ENCODE assay signal across 13 cellular contexts in genomic region chr2:106176446-106177110, GRCh38. TPM values are rescaled to one million over a fixed set of nuclear protein-coding genes. Genes with fewer than 3 reads are reported as not detected.
DNase-seq lines count a peak whose midpoint lies in the region; ATAC-seq and TF ChIP-seq lines count a peak whose summit lies in the region.
"Had no signal": no experiment of that assay in that cellular context is flagged by ENCODE, and none has a peak within 500 bp of the region (broad histone marks: within the 10 kb centered on the region; RNA-seq: fewer than 3 reads in every experiment).

No MANE protein-coding gene starts in this region.

- no peak for DNase-seq in activated naive CD4-positive, alpha-beta T cell treated with anti-CD3 and anti-CD28 coated beads, Interleukin-2, amount 10 ng/mL, durations not matched to agents 7 days and 5 days
- no peak for DNase-seq in activated naive CD4-positive, alpha-beta T cell treated with Interleukin-2 at 50 U/mL for 16 hours
- peak; percentile 66 for DNase-seq in islet precursor cell
- no peak for DNase-seq in upper lobe of left lung
- DNase-seq in T-helper 17 cell, result no peak
- no peak for DNase-seq in GM19238 (ENCODE audit: insufficient read length, low spot score)
- DNase-seq: HFFc6, NCI-H1436, NCI-H2029 treated with DMSO at 0.1 percent for 48 hours, NCI-H524 had no signal

- ATAC-seq in upper lobe of left lung (ENCODE audit: low FRiP score in 2 of 2) (no peak), T-helper 17 cell (no peak), HG03175 (IDR thresholded peaks at IDR 0.05; ENCODE audit: unreplicated experiment) (no peak)

- H3K27me3 Mint-ChIP-seq in activated naive CD4-positive, alpha-beta T cell treated with anti-CD3 and anti-CD28 coated beads, Interleukin-2, amount 10 ng/mL, durations not matched to agents 7 days and 5 days, result no peaks in the 10 kb centered on the region
- H3K27me3 Mint-ChIP-seq in T-helper 17 cell, result no peaks in the 10 kb centered on the region

- H3K9ac ChIP-seq in OCI-LY1 (ENCODE audit: low read length), result no peak overlapping the region; the same call in 1 of the 2 replicates

- no peaks in the 10 kb centered on the region for H3F3A ChIP-seq in OCI-LY1 (ENCODE audit: insufficient read depth, low read length)

- H3K4me3 ChIP-seq in OCI-LY1 (ENCODE audit: low read depth, low read length, poor library complexity, severe bottlenecking) (no peak overlapping the region), upper lobe of left lung (no peak overlapping the region)

- no peaks in the 10 kb centered on the region for H4K20me1 ChIP-seq in OCI-LY1 (ENCODE audit: insufficient read depth, low read length)

- no peak for TF ChIP-seq EP300 in upper lobe of left lung (IDR thresholded peaks at IDR 0.05)

- H3K4me2 ChIP-seq in OCI-LY1 (ENCODE audit: low read length), result 0 out of 2 replicates have a peak overlapping the region, but pooled peaks have one; percentile 14

- no peaks in the 10 kb centered on the region for H3K27me3 ChIP-seq in OCI-LY1 (ENCODE audit: insufficient read depth, low read length)
- no peaks in the 10 kb centered on the region for H3K27me3 ChIP-seq in upper lobe of left lung

- WGBS in upper lobe of left lung, 2 donors, result 85 to 87% methylated on average over 7 to 10 of the region's 10 CpGs

- no peaks in the 10 kb centered on the region for H3K9me3 Mint-ChIP-seq in activated naive CD4-positive, alpha-beta T cell treated with anti-CD3 and anti-CD28 coated beads, Interleukin-2, amount 10 ng/mL, durations not matched to agents 7 days and 5 days
- H3K9me3 Mint-ChIP-seq: CD14-positive monocyte, HFFc6 had no signal

- CTCF ChIA-PET in activated naive CD4-positive, alpha-beta T cell treated with anti-CD3 and anti-CD28 coated beads, Interleukin-2, amount 10 ng/mL, durations not matched to agents 7 days and 5 days (lab: Charles Lee), result no interaction called here

- TF ChIP-seq CTCF in OCI-LY1 (IDR thresholded peaks at IDR 0.05; ENCODE audit: low read length) (no peak), upper lobe of left lung (IDR thresholded peaks at IDR 0.05) (no peak)

- H3K36me3 ChIP-seq in OCI-LY1 (ENCODE audit: insufficient read depth, low read length) (no peaks in the 10 kb centered on the region), upper lobe of left lung (no peaks in the 10 kb centered on the region)

- peak overlapping the region; percentile 30 for H3K27ac Mint-ChIP-seq in activated naive CD4-positive, alpha-beta T cell treated with anti-CD3 and anti-CD28 coated beads, Interleukin-2, amount 10 ng/mL, durations not matched to agents 7 days and 5 days
- H3K27ac Mint-ChIP-seq in T-helper 17 cell, result no peak overlapping the region
- H3K27ac Mint-ChIP-seq: HFFc6 had no signal

- no peak for TF ChIP-seq POLR2A in upper lobe of left lung (IDR thresholded peaks at IDR 0.05)

- no peaks in the 10 kb centered on the region for H3K9me2 ChIP-seq in OCI-LY1 (ENCODE audit: low read depth, low read length)

- no peak overlapping the region for H3K4me3 Mint-ChIP-seq in activated naive CD4-positive, alpha-beta T cell treated with anti-CD3 and anti-CD28 coated beads, Interleukin-2, amount 10 ng/mL, durations not matched to agents 7 days and 5 days
- no peak overlapping the region for H3K4me3 Mint-ChIP-seq in T-helper 17 cell
- H3K4me3 Mint-ChIP-seq: CD14-positive monocyte, HFFc6 had no signal

- H3K4me1 Mint-ChIP-seq in activated naive CD4-positive, alpha-beta T cell treated with anti-CD3 and anti-CD28 coated beads, Interleukin-2, amount 10 ng/mL, durations not matched to agents 7 days and 5 days, result peaks cover 24% of the 10 kb centered on the region
- H3K4me1 Mint-ChIP-seq in T-helper 17 cell, result peaks cover 33% of the 10 kb centered on the region

- no peaks in the 10 kb centered on the region for H3K9me3 ChIP-seq in OCI-LY1 (ENCODE audit: low read length)
- no peaks in the 10 kb centered on the region for H3K9me3 ChIP-seq in upper lobe of left lung
- H3K9me3 ChIP-seq in T-helper 17 cell (ENCODE audit: control insufficient read depth, low read length, poor library complexity, severe bottlenecking), result no peaks in the 10 kb centered on the region

- H3K36me3 Mint-ChIP-seq in activated naive CD4-positive, alpha-beta T cell treated with anti-CD3 and anti-CD28 coated beads, Interleukin-2, amount 10 ng/mL, durations not matched to agents 7 days and 5 days, result peaks cover 13% of the 10 kb centered on the region
- peaks cover 3% of the 10 kb centered on the region for H3K36me3 Mint-ChIP-seq in T-helper 17 cell (ENCODE audit: low read depth)

- no peaks in the 10 kb centered on the region for H3K79me2 ChIP-seq in OCI-LY1 (ENCODE audit: insufficient read depth, low read length)

- H3K4me1 ChIP-seq in OCI-LY1 (ENCODE audit: insufficient read depth, low read length, severe bottlenecking) (peaks cover 21% of the 10 kb centered on the region), upper lobe of left lung (peaks cover 0 to 36% (median 22%) of the 10 kb centered on the region in 4 donors)

- H3K27ac ChIP-seq in OCI-LY1 (ENCODE audit: low read depth, low read length, poor library complexity, severe bottlenecking), result peak overlapping the region; percentile 71
- peak overlapping the region; percentile 21 to 83 (median 62) for H3K27ac ChIP-seq in upper lobe of left lung

- no peak overlapping the region for H2AFZ ChIP-seq in OCI-LY1 (ENCODE audit: low read length)

RNA-seq across cellular contexts. Expression of gene UXS1, which starts 17.5 kb away (rescaled TPM):
- total RNA-seq in upper lobe of left lung (100 to 1,000 TPM in 3 of 6 donors, 10 to 100 TPM in 3; 53.1 to 183 (median 93.5) TPM), T-helper 17 cell (100 to 1,000 TPM in 1 of 2 donors, 10 to 100 TPM in 1; 96.4 to 106 TPM)
